Comparison of ENCODE assay signal across 1 cellular context in genomic region chr1:230600111-230601000, GRCh38.
TF ChIP-seq lines count a peak whose summit lies in the region.

No MANE protein-coding gene starts in this region.

TF ChIP-seq in GM23338, 12 proteins besides CTCF, POLR2A, EP300 and RAD21 (continued from another document):
- TF ChIP-seq ZNF462 (CRISPR knock-in tag; IDR thresholded peaks at IDR 0.05) = peak; percentile 68
